13 cellular contexts compared by ENCODE assay signal in genomic region chr7:137993395-137993743, GRCh38. TPM values are rescaled to one million over a fixed set of nuclear protein-coding genes. Genes with fewer than 3 reads are reported as not detected.
DNase-seq lines count a peak whose midpoint lies in the region; ATAC-seq, FAIRE-seq and TF ChIP-seq lines count a peak whose summit lies in the region.
"Had no signal": no experiment of that assay in that cellular context is flagged by ENCODE, and none has a peak within 500 bp of the region (broad histone marks: within the 10 kb centered on the region; RNA-seq: fewer than 3 reads in every experiment).

No MANE protein-coding gene starts in this region.

- H3K4me3 Mint-ChIP-seq in progenitor cell of endocrine pancreas (ENCODE audit: low read depth) = no peak overlapping the region
- H3K4me3 Mint-ChIP-seq: stimulated activated naive CD8-positive, alpha-beta T cell treated with anti-CD3 and anti-CD28 coated beads, Interleukin-15, amount 100 ng/mL, for 72 hours had no signal

- no peak for FAIRE-seq in H54 (lab: Jason Lieb, UNC)

- TF ChIP-seq CTCF in progenitor cell of endocrine pancreas (IDR thresholded peaks at IDR 0.05; ENCODE audit: unreplicated experiment) (no peak), lower leg skin (IDR thresholded peaks at IDR 0.05) (no peak), GM10266 (IDR thresholded peaks at IDR 0.05; ENCODE audit: control insufficient read depth, insufficient read depth, low read depth, missing control alignments) (no peak)

- peaks cover 25% of the 10 kb centered on the region for H3K4me1 Mint-ChIP-seq in progenitor cell of endocrine pancreas (ENCODE audit: low read depth)

- H3K27me3 Mint-ChIP-seq in progenitor cell of endocrine pancreas = no peaks in the 10 kb centered on the region
- H3K27me3 Mint-ChIP-seq: stimulated activated naive CD8-positive, alpha-beta T cell treated with anti-CD3 and anti-CD28 coated beads, Interleukin-15, amount 100 ng/mL, for 72 hours had no signal

- H3K27ac Mint-ChIP-seq in progenitor cell of endocrine pancreas = peak overlapping the region; percentile 38
- H3K27ac Mint-ChIP-seq: activated naive CD4-positive, alpha-beta T cell treated with anti-CD3 and anti-CD28 coated beads, Interleukin-2, amount 50 U/mL, for 72 hours had no signal

- no peak overlapping the region for H3K4me3 ChIP-seq in right cardiac atrium (ENCODE audit: low read length)
- H3K4me3 ChIP-seq in esophagus (ENCODE audit: low read depth in 1 of 2, low read length in 2 of 2) = no peak overlapping the region
- H3K4me3 ChIP-seq in lower leg skin (ENCODE audit: low read depth, poor library complexity, severe bottlenecking) = no peak overlapping the region
- H3K4me3 ChIP-seq: dorsolateral prefrontal cortex had no signal

- 89% methylated on average over 6 of the region's 6 CpGs for WGBS in right cardiac atrium
- 93% methylated on average over 6 of the region's 6 CpGs for WGBS in esophagus, 2 donors
- WGBS in lower leg skin, 2 donors = 85 to 88% methylated on average over 6 of the region's 6 CpGs

- no peaks in the 10 kb centered on the region for H3K9me3 Mint-ChIP-seq in progenitor cell of endocrine pancreas (ENCODE audit: low read depth)
- H3K9me3 Mint-ChIP-seq: activated naive CD4-positive, alpha-beta T cell treated with anti-CD3 and anti-CD28 coated beads, Interleukin-2, amount 50 U/mL, for 72 hours; stimulated activated naive CD8-positive, alpha-beta T cell treated with anti-CD3 and anti-CD28 coated beads, Interleukin-15, amount 100 ng/mL, for 72 hours had no signal

- no peaks in the 10 kb centered on the region for H3K36me3 ChIP-seq in esophagus (ENCODE audit: control insufficient read depth in 2 of 2, insufficient read depth in 2 of 2, low read length in 1 of 2)

- H3K4me1 ChIP-seq in right cardiac atrium (ENCODE audit: control insufficient read depth, insufficient read depth, low read length) = peaks cover 32% of the 10 kb centered on the region
- H3K4me1 ChIP-seq in esophagus (ENCODE audit: control insufficient read depth in 2 of 2, insufficient read depth in 2 of 2, low read length in 1 of 2) = peaks cover 0 to 6% of the 10 kb centered on the region in 2 donors

- H3K27me3 ChIP-seq in right cardiac atrium (ENCODE audit: control insufficient read depth, insufficient read depth) = no peaks in the 10 kb centered on the region
- H3K27me3 ChIP-seq in esophagus (ENCODE audit: control insufficient read depth in 1 of 2, insufficient read depth in 2 of 2, low read length in 2 of 2) = no peaks in the 10 kb centered on the region
- H3K27me3 ChIP-seq: dorsolateral prefrontal cortex had no signal

- TF ChIP-seq POLR2A in H54 (IDR thresholded peaks at IDR 0.05; ENCODE audit: low read depth, low read length) (no peak), lower leg skin (IDR thresholded peaks at IDR 0.05) (no peak)

- H3K9me3 ChIP-seq in right cardiac atrium (ENCODE audit: control insufficient read depth, low read length) (no peaks in the 10 kb centered on the region), esophagus (ENCODE audit: control insufficient read depth in 2 of 2, insufficient read depth in 1 of 2, low read depth in 1 of 2, low read length in 1 of 2) (no peaks in the 10 kb centered on the region)

- peaks cover 14% of the 10 kb centered on the region for H3K36me3 Mint-ChIP-seq in progenitor cell of endocrine pancreas (ENCODE audit: insufficient read depth)

- no peak for ATAC-seq in right cardiac atrium

- DNase-seq in right cardiac atrium = no peak
- DNase-seq in cardiac septum (ENCODE audit: low spot score) = no peak
- no peak for DNase-seq in progenitor cell of endocrine pancreas (ENCODE audit: low spot score, unreplicated experiment)
- DNase-seq in globus pallidus (ENCODE audit: low spot score) = no peak
- DNase-seq in H54 (ENCODE audit: insufficient read length, low spot score) = no peak
- no peak for DNase-seq in lower leg skin (ENCODE audit: low spot score in 2 of 2)
- no peak for DNase-seq in GM10266 (ENCODE audit: extremely low spot score)
- DNase-seq: dorsolateral prefrontal cortex; NCI-H345; stimulated activated CD4-positive, alpha-beta T cell treated with anti-CD3 and anti-CD28 coated beads, Interleukin-2, amount 100 ng/mL, for 24 hours had no signal

- intact Hi-C loops in right cardiac atrium (cut with DNase I) = loop anchor here in 1 of 4 donors (10.0 kb wide), 1 partner anchor 49 kb away; no protein-coding TSS in a partner anchor
- intact Hi-C loops in cardiac septum (cut with DNase I) = loop anchor here (5.0 kb wide), 1 partner anchor 51 kb away; no protein-coding TSS in a partner anchor
- intact Hi-C loops in lower leg skin (cut with DNase I; ENCODE audit: low total_unique reads) = no loop called here

- H3K27ac ChIP-seq in right cardiac atrium (ENCODE audit: low read length) = peak overlapping the region; percentile 91
- peak overlapping the region; percentile 60 to 65 for H3K27ac ChIP-seq in esophagus (ENCODE audit: low read depth in 2 of 2, low read length in 1 of 2)

RNA-seq across cellular contexts. Expression of gene CREB3L2, which starts 8.5 kb away (rescaled TPM):
- total RNA-seq in right cardiac atrium (10 to 100 TPM; 37.0 to 75.1 (median 39.8) TPM), cardiac septum (30.1 TPM), progenitor cell of endocrine pancreas (65.9 and 66.9 TPM in 2 replicates), lower leg skin (10 to 100 TPM in 3 of 4 donors, 1 to 10 TPM in 1; 7.9 to 19.1 (median 11.7) TPM)
- polyA plus RNA-seq in right cardiac atrium (10.7 TPM), esophagus (1 to 10 TPM; 4.9 to 7.3 TPM)
